In genomic region chr19:30162718-30163117, GRCh38 we compare ENCODE assay signal across 35 cellular contexts.
"Had no signal": no experiment of that assay in that cellular context is flagged by ENCODE, and none has a peak within 500 bp of the region (broad histone marks: within the 10 kb centered on the region; RNA-seq: fewer than 3 reads in every experiment).

No MANE protein-coding gene starts in this region.

- H3K36me3 ChIP-seq: adrenal gland, brain microvascular endothelial cell, breast epithelium had no signal

- H3K4me1 Mint-ChIP-seq: activated B cell treated with CpG ODN at 0.5 μM for 24 hours; activated CD4-positive, alpha-beta memory T cell treated with anti-CD3 and anti-CD28 coated beads, Interleukin-2, amount 10 ng/mL, durations not matched to agents 7 days and 5 days; activated CD4-positive, alpha-beta T cell treated with anti-CD3 and anti-CD28 coated beads, Interleukin-2, amount 10 ng/mL, durations not matched to agents 24 days and 14 days; activated CD8-positive, alpha-beta memory T cell treated with anti-CD3 and anti-CD28 coated beads, Interleukin-2, amount 10 ng/mL, durations not matched to agents 7 days and 5 days; activated naive CD8-positive, alpha-beta T cell treated with anti-CD3 and anti-CD28 coated beads for 36 hours; activated T-helper 17 cell treated with anti-CD3 and anti-CD28 coated beads, Interleukin-2, amount 50 U/mL, for 72 hours had no signal

- H3K27ac Mint-ChIP-seq: activated B cell treated with CpG ODN at 0.5 μM for 24 hours; activated CD4-positive, alpha-beta memory T cell treated with anti-CD3 and anti-CD28 coated beads, Interleukin-2, amount 10 ng/mL, durations not matched to agents 7 days and 5 days; activated CD4-positive, alpha-beta T cell treated with anti-CD3 and anti-CD28 coated beads, Interleukin-2, amount 10 ng/mL, durations not matched to agents 24 days and 14 days; activated CD8-positive, alpha-beta memory T cell treated with anti-CD3 and anti-CD28 coated beads, Interleukin-2, amount 10 ng/mL, durations not matched to agents 7 days and 5 days; activated CD8-positive, alpha-beta T cell treated with anti-CD3 and anti-CD28 coated beads, Interleukin-2, amount 10 ng/mL, durations not matched to agents 7 days and 5 days; activated naive CD4-positive, alpha-beta T cell treated with anti-CD3 and anti-CD28 coated beads for 36 hours; activated naive CD4-positive, alpha-beta T cell treated with anti-CD3 and anti-CD28 coated beads, Interleukin-2, amount 50 U/mL, for 72 hours; activated naive CD8-positive, alpha-beta T cell treated with anti-CD3 and anti-CD28 coated beads for 36 hours; activated T-cell treated with anti-CD3 and anti-CD28 coated beads, Interleukin-2, amount 50 U/mL, for 24 hours; activated T-cell treated with anti-CD3 and anti-CD28 coated beads, Interleukin-2, amount 50 U/mL, for 72 hours; activated T-helper 1 cell treated with anti-CD3 and anti-CD28 coated beads, Interleukin-12 subunit alpha, Interleukin-12 subunit beta, Interleukin-2, Interleukin-4 antibody, amounts not matched to agents 30 ng/mL and 10 ng/mL and 1 ng/mL, durations not matched to agents 14 hours and 24 hours and 36 hours; activated T-helper 17 cell treated with anti-CD3 and anti-CD28 coated beads, Interleukin-2, amount 50 U/mL, for 72 hours; T-helper 1 cell treated with Interleukin-12 subunit alpha and Interleukin-12 subunit beta and Interleukin-4 antibody, amounts not matched to agents 30 μg/mL and 1 μg/mL, for 36 hours; T-helper 2 cell treated with Interferon-gamma antibody and Interleukin-4, amounts not matched to agents 5 μg/mL and 100 μg/mL, for 36 hours had no signal

- H3K4me3 Mint-ChIP-seq: activated B cell treated with CpG ODN at 0.5 μM for 24 hours; activated CD4-positive, alpha-beta memory T cell treated with anti-CD3 and anti-CD28 coated beads, Interleukin-2, amount 10 ng/mL, durations not matched to agents 7 days and 5 days; activated CD4-positive, alpha-beta T cell treated with anti-CD3 and anti-CD28 coated beads, Interleukin-2, amount 10 ng/mL, durations not matched to agents 24 days and 14 days; activated CD8-positive, alpha-beta memory T cell treated with anti-CD3 and anti-CD28 coated beads, Interleukin-2, amount 10 ng/mL, durations not matched to agents 7 days and 5 days; activated CD8-positive, alpha-beta T cell treated with anti-CD3 and anti-CD28 coated beads, Interleukin-2, amount 10 ng/mL, durations not matched to agents 7 days and 5 days; activated naive CD4-positive, alpha-beta T cell treated with anti-CD3 and anti-CD28 coated beads for 36 hours; activated naive CD8-positive, alpha-beta T cell treated with anti-CD3 and anti-CD28 coated beads for 36 hours; activated T-cell treated with anti-CD3 and anti-CD28 coated beads, Interleukin-2, amount 50 U/mL, for 24 hours; activated T-cell treated with anti-CD3 and anti-CD28 coated beads, Interleukin-2, amount 50 U/mL, for 72 hours; activated T-helper 1 cell treated with anti-CD3 and anti-CD28 coated beads, Interleukin-12 subunit alpha, Interleukin-12 subunit beta, Interleukin-2, Interleukin-4 antibody, amounts not matched to agents 30 ng/mL and 10 ng/mL and 1 ng/mL, durations not matched to agents 14 hours and 24 hours and 36 hours; activated T-helper 17 cell treated with anti-CD3 and anti-CD28 coated beads, Interleukin-2, amount 50 U/mL, for 72 hours; T-helper 1 cell treated with Interleukin-12 subunit alpha and Interleukin-12 subunit beta and Interleukin-4 antibody, amounts not matched to agents 30 μg/mL and 1 μg/mL, for 36 hours; T-helper 2 cell treated with Interferon-gamma antibody and Interleukin-4, amounts not matched to agents 5 μg/mL and 100 μg/mL, for 36 hours had no signal

- H3K9me3 ChIP-seq: adrenal gland, body of pancreas, breast epithelium had no signal

- H3K27me3 Mint-ChIP-seq: activated B cell treated with CpG ODN at 0.5 μM for 24 hours; activated CD4-positive, alpha-beta memory T cell treated with anti-CD3 and anti-CD28 coated beads, Interleukin-2, amount 10 ng/mL, durations not matched to agents 7 days and 5 days; activated CD4-positive, alpha-beta T cell treated with anti-CD3 and anti-CD28 coated beads, Interleukin-2, amount 10 ng/mL, durations not matched to agents 24 days and 14 days; activated CD8-positive, alpha-beta memory T cell treated with anti-CD3 and anti-CD28 coated beads, Interleukin-2, amount 10 ng/mL, durations not matched to agents 7 days and 5 days; activated naive CD8-positive, alpha-beta T cell treated with anti-CD3 and anti-CD28 coated beads for 36 hours; activated T-cell treated with anti-CD3 and anti-CD28 coated beads, Interleukin-2, amount 50 U/mL, for 24 hours had no signal

- H3K9me3 Mint-ChIP-seq: activated B cell treated with CpG ODN at 0.5 μM for 24 hours; activated CD4-positive, alpha-beta memory T cell treated with anti-CD3 and anti-CD28 coated beads, Interleukin-2, amount 10 ng/mL, durations not matched to agents 7 days and 5 days; activated naive CD4-positive, alpha-beta T cell treated with anti-CD3 and anti-CD28 coated beads for 36 hours; activated naive CD8-positive, alpha-beta T cell treated with anti-CD3 and anti-CD28 coated beads for 36 hours; activated T-cell treated with anti-CD3 and anti-CD28 coated beads, Interleukin-2, amount 50 U/mL, for 24 hours; activated T-helper 1 cell treated with anti-CD3 and anti-CD28 coated beads, Interleukin-12 subunit alpha, Interleukin-12 subunit beta, Interleukin-2, Interleukin-4 antibody, amounts not matched to agents 30 ng/mL and 10 ng/mL and 1 ng/mL, durations not matched to agents 14 hours and 24 hours and 36 hours; T-helper 1 cell treated with Interleukin-12 subunit alpha and Interleukin-12 subunit beta and Interleukin-4 antibody, amounts not matched to agents 30 μg/mL and 1 μg/mL, for 36 hours; T-helper 2 cell treated with Interferon-gamma antibody and Interleukin-4, amounts not matched to agents 5 μg/mL and 100 μg/mL, for 36 hours had no signal

- H3K4me3 ChIP-seq: adrenal gland, body of pancreas, breast epithelium had no signal

- H3K4me1 ChIP-seq: adrenal gland, body of pancreas, breast epithelium had no signal

- DNase-seq: activated B cell treated with CpG ODN at 0.5 μM for 24 hours; activated CD4-positive, alpha-beta memory T cell treated with anti-CD3 and anti-CD28 coated beads, Interleukin-2, amount 10 ng/mL, durations not matched to agents 7 days and 5 days; activated CD4-positive, alpha-beta T cell treated with anti-CD3 and anti-CD28 coated beads for 4 hours; activated CD4-positive, alpha-beta T cell treated with anti-CD3 and anti-CD28 coated beads, Interleukin-2, amount 10 ng/mL, durations not matched to agents 24 days and 14 days; activated CD4-positive, alpha-beta T cell treated with anti-CD3 and anti-CD28 coated beads, Interleukin-2, amount 50 U/mL, for 48 hours; activated CD4-positive, CD25-positive, alpha-beta regulatory T cell treated with anti-CD3 and anti-CD28 coated beads, Interleukin-2, amount 50 U/mL, for 72 hours; activated CD8-positive, alpha-beta memory T cell treated with anti-CD3 and anti-CD28 coated beads for 24 hours; activated CD8-positive, alpha-beta memory T cell treated with anti-CD3 and anti-CD28 coated beads, Interleukin-2, amount 10 ng/mL, durations not matched to agents 7 days and 5 days; activated CD8-positive, alpha-beta memory T cell treated with anti-CD3 and anti-CD28 coated beads, Interleukin-2, amount 50 U/mL, for 48 hours; activated effector memory CD4-positive, alpha-beta T cell treated with anti-CD3 and anti-CD28 coated beads, Interleukin-2, amount 50 U/mL, for 16 hours; activated gamma-delta T cell treated with Interleukin-2 at 50 U/mL for 16 hours; activated naive CD4-positive, alpha-beta T cell; activated naive CD4-positive, alpha-beta T cell treated with anti-CD3 and anti-CD28 coated beads for 36 hours; activated naive CD4-positive, alpha-beta T cell treated with anti-CD3 and anti-CD28 coated beads, Interleukin-2, amount 50 U/mL, for 16 hours; activated naive CD8-positive, alpha-beta T cell treated with anti-CD3 and anti-CD28 coated beads for 36 hours; activated T-cell treated with anti-CD3 and anti-CD28 coated beads, Interleukin-2, amount 50 U/mL, for 24 hours; activated T-cell treated with anti-CD3 and anti-CD28 coated beads, Interleukin-2, amount 50 U/mL, for 72 hours; adrenal gland; amniotic stem cell; aorta; body of pancreas; brain microvascular endothelial cell; central memory CD4-positive, alpha-beta T cell; T-helper 1 cell; T-helper 2 cell; T-helper 9 cell had no signal

- H3K27me3 ChIP-seq: adrenal gland, body of pancreas, brain microvascular endothelial cell, breast epithelium had no signal

- FAIRE-seq: astrocyte, TTC549 had no signal

- H3K36me3 Mint-ChIP-seq: activated CD8-positive, alpha-beta memory T cell treated with anti-CD3 and anti-CD28 coated beads, Interleukin-2, amount 10 ng/mL, durations not matched to agents 7 days and 5 days; activated naive CD4-positive, alpha-beta T cell treated with anti-CD3 and anti-CD28 coated beads, Interleukin-2, amount 50 U/mL, for 72 hours; activated naive CD8-positive, alpha-beta T cell treated with anti-CD3 and anti-CD28 coated beads for 36 hours had no signal

- H3K27ac ChIP-seq: adrenal gland, body of pancreas, brain microvascular endothelial cell, breast epithelium had no signal
